22 cellular contexts compared by ENCODE assay signal in the genomic region with DNA sequence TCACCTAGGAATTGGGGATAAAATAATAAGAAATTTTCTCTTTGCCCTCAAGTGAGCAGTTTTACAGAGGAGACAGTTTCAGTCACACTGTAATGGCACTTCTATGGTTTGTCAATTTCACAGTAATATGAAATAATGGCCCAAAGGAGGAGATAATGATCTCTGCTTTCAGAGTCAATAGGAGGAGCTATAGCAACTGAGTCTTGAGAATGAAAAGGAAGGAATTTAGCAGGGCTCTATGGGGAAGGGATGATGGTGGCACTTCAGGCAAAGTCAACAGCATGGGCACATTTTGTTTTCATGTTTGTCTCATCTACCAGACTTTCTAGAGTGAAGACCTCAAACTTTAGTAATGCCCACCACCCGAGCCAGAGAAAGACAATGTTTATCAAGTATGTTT.
DNase-seq lines count a peak whose midpoint lies in the region; ATAC-seq, FAIRE-seq and TF ChIP-seq lines count a peak whose summit lies in the region.
"Had no signal": no experiment of that assay in that cellular context is flagged by ENCODE, and none has a peak within 500 bp of the region (broad histone marks: within the 10 kb centered on the region; RNA-seq: fewer than 3 reads in every experiment).

No MANE protein-coding gene starts in this region.

- H3K4me3 ChIP-seq in HEK293 (ENCODE audit: low read depth, low read length) (no peak overlapping the region), H1 (ENCODE audit: extremely low read depth in 1 of 4, insufficient read depth in 2 of 4, low read depth in 3 of 4, low read length in 4 of 4) (no peak overlapping the region), lower lobe of right lung (no peak overlapping the region)
- H3K4me3 ChIP-seq: BLaER1 had no signal

- peak; percentile 75 to 78 for ATAC-seq in lower lobe of right lung
- ATAC-seq: Right ventricle myocardium inferior had no signal

- no peak for TF ChIP-seq EP300 in H1 (IDR thresholded peaks at IDR 0.05; ENCODE audit: borderline replicate concordance in 1 of 2, low read depth in 2 of 2, low read length in 2 of 2)

- no peak overlapping the region for H2BK5ac ChIP-seq in H1 (ENCODE audit: low read depth, low read length)

- no peak overlapping the region for H3K4me2 ChIP-seq in H1 (ENCODE audit: insufficient read depth in 1 of 2, low read depth in 2 of 2, low read length in 2 of 2)
- H3K4me2 ChIP-seq: BLaER1 had no signal

- POLR2A ChIA-PET in HEK293 (lab: Yijun Ruan, JAX) = no interaction called here
- POLR2A ChIA-PET in H1 (lab: Charles Lee; ENCODE audit: partially characterized antibody) = no interaction called here

- no peak overlapping the region for H3K23ac ChIP-seq in H1 (ENCODE audit: insufficient read length)

- no peak overlapping the region for H3K9ac ChIP-seq in H1 (replicated peaks in 1 of 4; ENCODE audit: extremely low read depth in 1 of 4, low read depth in 3 of 4, low read length in 3 of 4)
- H3K9ac ChIP-seq: BLaER1 had no signal

- no peaks in the 10 kb centered on the region for H4K20me1 ChIP-seq in H1 (replicated peaks in 1 of 2; ENCODE audit: control insufficient read depth in 1 of 2, insufficient read depth in 2 of 2, low read length in 2 of 2)
- H4K20me1 ChIP-seq: BLaER1 had no signal

- no peak overlapping the region for H2BK20ac ChIP-seq in H1 (ENCODE audit: low read length)

- H3K56ac ChIP-seq in H1 (replicated peaks; ENCODE audit: insufficient read length, low read depth, low read length) = no peak overlapping the region

- TF ChIP-seq RAD21 in H1 (IDR thresholded peaks at IDR 0.05 in 1 of 2, conservative IDR thresholded peaks at IDR 0.05 in 1 of 2; ENCODE audit: low read depth in 2 of 2, low read length in 2 of 2) = 0 out of 4 replicates have a peak, but pooled peaks of 1 of the 2 experiments have one; percentile 7

- H4K8ac ChIP-seq in H1 (ENCODE audit: extremely low read depth, insufficient read depth, low read length) = no peak overlapping the region

- H3K79me1 ChIP-seq in H1 (ENCODE audit: low read depth, low read length) = no peaks in the 10 kb centered on the region

- H3K23me2 ChIP-seq in H1 (ENCODE audit: low read depth, low read length) = no peaks in the 10 kb centered on the region

- no peaks in the 10 kb centered on the region for H3K79me2 ChIP-seq in H1 (ENCODE audit: control insufficient read depth in 1 of 2, insufficient read depth in 2 of 2, low read length in 2 of 2)

- CTCF ChIA-PET in HEK293 (lab: Yijun Ruan, JAX) = interaction anchor here (1.3 kb wide), 1 partner anchor 59 kb away, joined by 4 read pairs; no protein-coding TSS in a partner anchor
- CTCF ChIA-PET in H1 (lab: Charles Lee; ENCODE audit: partially characterized antibody) = interaction anchor here (1.2 to 1.3 kb wide), 2 partner anchors 58 to 98 kb away, joined by 3 to 4 read pairs; no protein-coding TSS in a partner anchor

- TF ChIP-seq CTCF in HEK293 (tag by site-specific recombination; IDR thresholded peaks at IDR 0.05) (no peak), H1 (IDR thresholded peaks at IDR 0.05; ENCODE audit: control extremely low read depth in 1 of 3, insufficient read depth in 1 of 3, low read depth in 1 of 3, low read length in 3 of 3) (no peak), lower lobe of right lung (IDR thresholded peaks at IDR 0.05) (no peak)

- intact Hi-C loops in lower lobe of right lung (cut with DNase I) = no loop called here

- H3K36me3 ChIP-seq in HEK293 (ENCODE audit: control insufficient read depth in 2 of 2, insufficient read depth in 1 of 2, low read length in 2 of 2) = no peaks in the 10 kb centered on the region
- H3K36me3 ChIP-seq in H1 (ENCODE audit: control insufficient read depth in 2 of 4, insufficient read depth in 4 of 4, low read length in 3 of 4) = no peaks in the 10 kb centered on the region
- no peaks in the 10 kb centered on the region for H3K36me3 ChIP-seq in lower lobe of right lung
- H3K36me3 ChIP-seq: BLaER1 had no signal

- H3K18ac ChIP-seq in H1 (ENCODE audit: extremely low read depth, low read length) = no peak overlapping the region

- H2AK5ac ChIP-seq in H1 (ENCODE audit: low read depth, low read length) = no peak overlapping the region

- H3K9me3 ChIP-seq in HEK293 (ENCODE audit: control insufficient read depth, insufficient read depth, low read depth, low read length) = no peaks in the 10 kb centered on the region
- H3K9me3 ChIP-seq in H1 (ENCODE audit: insufficient read depth in 2 of 2, low read depth in 1 of 2, low read length in 1 of 2) = peaks cover 14 to 19% of the 10 kb centered on the region in 2 experiments
- H3K9me3 ChIP-seq in lower lobe of right lung = peaks cover 9% of the 10 kb centered on the region

- no peak overlapping the region for H2BK12ac ChIP-seq in H1 (ENCODE audit: low read depth, low read length)

- H3K4me1 ChIP-seq in HEK293 (ENCODE audit: control insufficient read depth, insufficient read depth, low read length) (peaks cover 14% of the 10 kb centered on the region), H1 (replicated peaks in 1 of 4; ENCODE audit: control insufficient read depth in 3 of 4, insufficient read depth in 4 of 4, low read length in 3 of 4) (no peaks in the 10 kb centered on the region; a peak in 1 of 7 replicates), lower lobe of right lung (no peaks in the 10 kb centered on the region)
- H3K4me1 ChIP-seq: BLaER1 had no signal

- DNase-seq in DMS53 (lab: John Stamatoyannopoulos, UW) = peak; percentile 39
- DNase-seq in DMS53 treated with DMSO at 0.1 percent for 48 hours (lab: John Stamatoyannopoulos, UW; ENCODE audit: unreplicated experiment) = no peak
- no peak for DNase-seq in H1 (ENCODE audit: low read depth in 1 of 2, low spot score in 2 of 2)
- DNase-seq in lower lobe of right lung = no peak
- no peak for DNase-seq in NCI-H146 (lab: John Stamatoyannopoulos, UW)
- no peak for DNase-seq in middle frontal gyrus (ENCODE audit: extremely low spot score, low spot score)
- no peak for DNase-seq in T1000 (lab: John Stamatoyannopoulos, UW)
- DNase-seq: ACHN; CD4-positive, alpha-beta T cell; COR-L47; DMS 273 treated with DMSO at 0.1 percent for 48 hours; H9; KG1; MV-4-11; NCI-H1105 treated with DMSO at 0.1 percent for 48 hours; NCI-H1694 treated with DMSO at 0.1 percent for 48 hours; NCI-H2081 treated with DMSO at 0.1 percent for 48 hours had no signal

- no peak overlapping the region for H3K27ac ChIP-seq in HEK293 (ENCODE audit: extremely low read depth, low read depth, low read length)
- H3K27ac ChIP-seq in H1 (ENCODE audit: low read depth, low read length) = no peak overlapping the region
- no peak overlapping the region for H3K27ac ChIP-seq in lower lobe of right lung
- H3K27ac ChIP-seq: 22Rv1, BLaER1 had no signal

- 80% methylated on average over 1 of the region's 1 CpG; no CpG with 5 or more reads in 1 of the 2 experiments for WGBS in H1 (ENCODE audit: extremely low coverage in 1 of 2, insufficient coverage in 1 of 2, insufficient read length in 1 of 2, insufficient replicate concordance in 2 of 2, low coverage in 1 of 2, low lambda C conversion rate in 2 of 2, missing lambda C conversion rate in 1 of 2), 2 experiments

- H2AFZ ChIP-seq in H1 (ENCODE audit: low read length) = peak overlapping the region; percentile 64; the same call in 1 of the 2 replicates

- no peak overlapping the region for H3K4ac ChIP-seq in H1 (replicated peaks; ENCODE audit: insufficient read length, low read depth, low read length)

- FAIRE-seq in H1 (lab: Jason Lieb, UNC) = no peak
- FAIRE-seq: GM18507 had no signal

- H3K27me3 ChIP-seq in H1 (replicated peaks in 1 of 4; ENCODE audit: control insufficient read depth in 3 of 4, extremely low read depth in 1 of 4, insufficient read depth in 3 of 4, low read length in 3 of 4) = no peaks in the 10 kb centered on the region
- H3K27me3 ChIP-seq in lower lobe of right lung (ENCODE audit: low read depth) = no peaks in the 10 kb centered on the region
- H3K27me3 ChIP-seq: BLaER1 had no signal

- no peak overlapping the region for H2BK120ac ChIP-seq in H1 (replicated peaks; ENCODE audit: low read depth, low read length)

- TF ChIP-seq POLR2A in H1 (IDR thresholded peaks at IDR 0.05; ENCODE audit: control extremely low read depth in 1 of 2, low read depth in 2 of 2, low read length in 2 of 2) = no peak

- H3K14ac ChIP-seq in H1 (ENCODE audit: insufficient read length) = no peak overlapping the region

- no peak overlapping the region for H4K91ac ChIP-seq in H1 (replicated peaks; ENCODE audit: insufficient read length, low read length)

- no peak overlapping the region for H2BK15ac ChIP-seq in H1 (ENCODE audit: low read length)

- no peak overlapping the region for H4K5ac ChIP-seq in H1 (ENCODE audit: insufficient read length, low read depth, low read length)

TF ChIP-seq in HEK293, 187 proteins besides CTCF, POLR2A, EP300 and RAD21 (continues in another document):
- TF ChIP-seq, protein P1, sequence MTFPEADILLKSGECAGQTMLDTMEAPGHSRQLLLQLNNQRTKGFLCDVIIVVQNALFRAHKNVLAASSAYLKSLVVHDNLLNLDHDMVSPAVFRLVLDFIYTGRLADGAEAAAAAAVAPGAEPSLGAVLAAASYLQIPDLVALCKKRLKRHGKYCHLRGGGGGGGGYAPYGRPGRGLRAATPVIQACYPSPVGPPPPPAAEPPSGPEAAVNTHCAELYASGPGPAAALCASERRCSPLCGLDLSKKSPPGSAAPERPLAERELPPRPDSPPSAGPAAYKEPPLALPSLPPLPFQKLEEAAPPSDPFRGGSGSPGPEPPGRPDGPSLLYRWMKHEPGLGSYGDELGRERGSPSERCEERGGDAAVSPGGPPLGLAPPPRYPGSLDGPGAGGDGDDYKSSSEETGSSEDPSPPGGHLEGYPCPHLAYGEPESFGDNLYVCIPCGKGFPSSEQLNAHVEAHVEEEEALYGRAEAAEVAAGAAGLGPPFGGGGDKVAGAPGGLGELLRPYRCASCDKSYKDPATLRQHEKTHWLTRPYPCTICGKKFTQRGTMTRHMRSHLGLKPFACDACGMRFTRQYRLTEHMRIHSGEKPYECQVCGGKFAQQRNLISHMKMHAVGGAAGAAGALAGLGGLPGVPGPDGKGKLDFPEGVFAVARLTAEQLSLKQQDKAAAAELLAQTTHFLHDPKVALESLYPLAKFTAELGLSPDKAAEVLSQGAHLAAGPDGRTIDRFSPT (tag by site-specific recombination; IDR thresholded peaks at IDR 0.05) = no peak

TF ChIP-seq in H1, 55 proteins besides CTCF, POLR2A, EP300 and RAD21 (continues in another document):
- TF ChIP-seq CHD1 (IDR thresholded peaks at IDR 0.05; ENCODE audit: low read depth, low read length) (no peak), POLR2AphosphoS5 (IDR thresholded peaks at IDR 0.05; ENCODE audit: low read depth, low read length) (no peak), SAP30 (IDR thresholded peaks at IDR 0.05; ENCODE audit: insufficient read depth, insufficient replicate concordance, low read length) (no peak), NRF1 (IDR thresholded peaks at IDR 0.05; ENCODE audit: low read depth, low read length) (no peak), SIRT6 (IDR thresholded peaks at IDR 0.05; ENCODE audit: low read length) (no peak), GTF2F1 (IDR thresholded peaks at IDR 0.05; ENCODE audit: borderline replicate concordance, low read depth, low read length) (no peak), TAF7 (optimal IDR thresholded peaks at IDR 0.05; ENCODE audit: borderline replicate concordance, low read depth, low read length) (no peak)
